In genomic region chr22:17780116-17780740, GRCh38 we compare ENCODE assay signal across 19 cellular contexts. TPM values are rescaled to one million over a fixed set of nuclear protein-coding genes. Genes with fewer than 3 reads are reported as not detected.
DNase-seq lines count a peak whose midpoint lies in the region; ATAC-seq lines count a peak whose summit lies in the region.
"Had no signal": no experiment of that assay in that cellular context is flagged by ENCODE, and none has a peak within 500 bp of the region (broad histone marks: within the 10 kb centered on the region; RNA-seq: fewer than 3 reads in every experiment).

No MANE protein-coding gene starts in this region.

- H3K36me3 ChIP-seq in BLaER1, result no peaks in the 10 kb centered on the region
- no peaks in the 10 kb centered on the region for H3K36me3 ChIP-seq in CD8-positive, alpha-beta memory T cell (ENCODE audit: insufficient read depth, low read length)
- H3K36me3 ChIP-seq: brain microvascular endothelial cell, WERI-Rb-1 had no signal

- no peaks in the 10 kb centered on the region; the same call in 1 of the 2 replicates for H4K20me1 ChIP-seq in BLaER1

- H3K9me3 Mint-ChIP-seq in CD8-positive, alpha-beta memory T cell, result no peaks in the 10 kb centered on the region
- H3K9me3 Mint-ChIP-seq: activated naive CD4-positive, alpha-beta T cell treated with anti-CD3 and anti-CD28 coated beads, Interleukin-2, amount 50 U/mL, for 24 hours had no signal

- H3K36me3 Mint-ChIP-seq in CD8-positive, alpha-beta memory T cell, result peaks cover 0 to 11% (median 1%) of the 10 kb centered on the region in 3 donors
- H3K36me3 Mint-ChIP-seq in T-helper 17 cell (ENCODE audit: low read depth), result no peaks in the 10 kb centered on the region
- H3K36me3 Mint-ChIP-seq: activated naive CD4-positive, alpha-beta T cell treated with anti-CD3 and anti-CD28 coated beads, Interleukin-2, amount 50 U/mL, for 24 hours had no signal

- peaks cover 0 to 1% of the 10 kb centered on the region in 2 donors for H3K27me3 Mint-ChIP-seq in CD8-positive, alpha-beta memory T cell
- no peaks in the 10 kb centered on the region for H3K27me3 Mint-ChIP-seq in T-helper 17 cell
- H3K27me3 Mint-ChIP-seq: activated naive CD4-positive, alpha-beta T cell treated with anti-CD3 and anti-CD28 coated beads, Interleukin-2, amount 50 U/mL, for 24 hours had no signal

- H3K27ac ChIP-seq in BLaER1, result peak overlapping the region; percentile 97
- no peak overlapping the region for H3K27ac ChIP-seq in CD8-positive, alpha-beta memory T cell (ENCODE audit: low read depth, low read length)
- H3K27ac ChIP-seq: brain microvascular endothelial cell, WERI-Rb-1 had no signal

- peak overlapping the region; percentile 60 to 99 (median 78) for H3K27ac Mint-ChIP-seq in CD8-positive, alpha-beta memory T cell
- peak overlapping the region; percentile 83 for H3K27ac Mint-ChIP-seq in T-helper 17 cell
- H3K27ac Mint-ChIP-seq: activated naive CD4-positive, alpha-beta T cell treated with anti-CD3 and anti-CD28 coated beads, Interleukin-2, amount 50 U/mL, for 24 hours had no signal

- DNase-seq in CD8-positive, alpha-beta memory T cell, result no peak
- no peak for DNase-seq in T-helper 17 cell
- peak; percentile 25 for DNase-seq in left kidney (ENCODE audit: low read depth, low spot score)
- DNase-seq in OCI-M1 (lab: John Stamatoyannopoulos, UW), result no peak
- no peak for DNase-seq in AG08395 (ENCODE audit: low spot score)
- DNase-seq in activated effector memory CD4-positive, alpha-beta T cell treated with anti-CD3 and anti-CD28 coated beads, Interleukin-2, amount 50 U/mL, for 16 hours, result no peak
- DNase-seq: AML-193; brain microvascular endothelial cell; foreskin keratinocyte; left colon; NCI-H2227 treated with DMSO at 0.1 percent for 48 hours; small intestine; stimulated activated CD4-positive, alpha-beta T cell treated with anti-CD3 and anti-CD28 coated beads, Interleukin-4, amount 100 ng/mL, for 4 hours; stimulated activated CD8-positive, alpha-beta memory T cell treated with anti-CD3 and anti-CD28 coated beads, Interleukin-4, amount 100 ng/mL, for 48 hours; WERI-Rb-1 had no signal

- H3K9me3 ChIP-seq in BLaER1, result no peaks in the 10 kb centered on the region; the same call in 1 of the 2 replicates
- H3K9me3 ChIP-seq in CD8-positive, alpha-beta memory T cell (ENCODE audit: low read length), result no peaks in the 10 kb centered on the region
- no peaks in the 10 kb centered on the region for H3K9me3 ChIP-seq in T-helper 17 cell (ENCODE audit: control insufficient read depth, low read length, poor library complexity, severe bottlenecking)

- peak overlapping the region; percentile 33 to 99 (median 92) for H3K4me3 Mint-ChIP-seq in CD8-positive, alpha-beta memory T cell
- H3K4me3 Mint-ChIP-seq in T-helper 17 cell, result peak overlapping the region; percentile 71

- H3K4me1 ChIP-seq in BLaER1, result peaks cover 83% of the 10 kb centered on the region
- peaks cover 64% of the 10 kb centered on the region for H3K4me1 ChIP-seq in CD8-positive, alpha-beta memory T cell (ENCODE audit: insufficient read depth, low read length)

- peak overlapping the region; percentile 63 for H3K9ac ChIP-seq in BLaER1

- peak overlapping the region; percentile 96 for H3K4me2 ChIP-seq in BLaER1

- CTCF ChIA-PET in CD8-positive, alpha-beta memory T cell (lab: Charles Lee), result interaction anchor here (0.7 to 5.8 kb wide), 3 partner anchors 27 to 609 kb away, joined by 3 to 54 read pairs (median 4); no protein-coding TSS in a partner anchor

- H3K4me1 Mint-ChIP-seq in CD8-positive, alpha-beta memory T cell, result peaks cover 57 to 75% (median 60%) of the 10 kb centered on the region in 3 donors
- H3K4me1 Mint-ChIP-seq in T-helper 17 cell, result peaks cover 45% of the 10 kb centered on the region

- ATAC-seq in T-helper 17 cell (no peak), HG02798 (IDR thresholded peaks at IDR 0.05; ENCODE audit: poor library complexity, unreplicated experiment) (no peak)
- ATAC-seq: foreskin keratinocyte, HCT116, left colon had no signal

- peak overlapping the region; percentile 82 for H3K4me3 ChIP-seq in BLaER1
- no peak overlapping the region for H3K4me3 ChIP-seq in CD8-positive, alpha-beta memory T cell (ENCODE audit: low read length)

- H3K27me3 ChIP-seq in BLaER1, result no peaks in the 10 kb centered on the region
- no peaks in the 10 kb centered on the region for H3K27me3 ChIP-seq in CD8-positive, alpha-beta memory T cell (ENCODE audit: insufficient read depth, low read length, poor library complexity, severe bottlenecking)
- H3K27me3 ChIP-seq: brain microvascular endothelial cell had no signal

- POLR2A ChIA-PET in CD8-positive, alpha-beta memory T cell (lab: Charles Lee), result interaction anchor here (0.5 kb wide), 1 partner anchor 1680 kb away, joined by 4 read pairs; no protein-coding TSS in a partner anchor

RNA-seq across cellular contexts. Expression of gene BID, which starts 6.0 kb away (rescaled TPM):
- 10 to 100 TPM; 11.5 to 14.1 TPM for total RNA-seq in CD8-positive, alpha-beta memory T cell
- 72.5 TPM for polyA plus RNA-seq in CD8-positive, alpha-beta memory T cell
- total RNA-seq in T-helper 17 cell, result 10 to 100 TPM; 18.3 to 24.2 TPM
